Comparison of ENCODE assay signal across 11 cellular contexts in genomic region chr5:170059221-170059620, GRCh38. TPM values are rescaled to one million over a fixed set of nuclear protein-coding genes. Genes with fewer than 3 reads are reported as not detected.
"Had no signal": no experiment of that assay in that cellular context is flagged by ENCODE, and none has a peak within 500 bp of the region (broad histone marks: within the 10 kb centered on the region; RNA-seq: fewer than 3 reads in every experiment).

No MANE protein-coding gene starts in this region.

- H3K9me3 Mint-ChIP-seq: H9, HFFc6 had no signal

- H3K27ac Mint-ChIP-seq: H9, HFFc6 had no signal

- H3K4me1 Mint-ChIP-seq: H9 had no signal

- H3K36me3 ChIP-seq: HAP-1 had no signal

- H3K4me1 ChIP-seq: HAP-1 had no signal

- H3K9me3 ChIP-seq: HAP-1 had no signal

- H2AFZ ChIP-seq: GM23248 had no signal

- H3K27ac ChIP-seq: GM23248 had no signal

- H3K4me3 ChIP-seq: GM23248, HAP-1 had no signal

- DNase-seq: GM23248, GOT3, H7, H9, HCEC 1CT, HFFc6 had no signal

- H3K9ac ChIP-seq: GM23248 had no signal

- FAIRE-seq: H1, H54 had no signal

- H3K4me3 Mint-ChIP-seq: H9, HFFc6 had no signal

- ATAC-seq: HCT116 had no signal

RNA-seq across cellular contexts. Expression of gene FOXI1, which starts 46.5 kb away (rescaled TPM):
- total RNA-seq: GM23248, H1, H4, H9, HFFc6 had no signal
- polyA plus RNA-seq: GM23248, H1 had no signal
